Comparison of ENCODE assay signal across 2 cellular contexts in the genomic region with DNA sequence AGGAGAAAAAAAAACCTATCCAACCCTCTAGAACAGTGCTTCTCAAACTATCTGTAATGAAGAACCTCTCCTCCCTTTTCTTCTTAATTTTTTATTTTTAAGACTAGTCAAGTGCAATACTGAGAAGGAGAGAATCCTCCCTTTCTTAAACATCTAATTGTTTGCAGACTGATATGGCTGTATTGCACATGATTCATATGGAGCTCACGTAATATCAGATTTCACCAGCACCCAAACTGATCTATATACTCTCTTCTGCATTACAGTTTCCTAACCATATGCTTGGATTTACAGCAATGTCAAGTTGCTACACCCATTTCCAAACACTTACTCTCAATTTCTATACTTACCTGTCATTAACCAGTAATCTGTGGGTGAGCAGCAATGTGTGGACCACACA.
TF ChIP-seq lines count a peak whose summit lies in the region.

No MANE protein-coding gene starts in this region.

TF ChIP-seq in GM23338, 12 proteins besides CTCF, POLR2A, EP300 and RAD21 (continues in another document):
- TF ChIP-seq, protein P1, sequence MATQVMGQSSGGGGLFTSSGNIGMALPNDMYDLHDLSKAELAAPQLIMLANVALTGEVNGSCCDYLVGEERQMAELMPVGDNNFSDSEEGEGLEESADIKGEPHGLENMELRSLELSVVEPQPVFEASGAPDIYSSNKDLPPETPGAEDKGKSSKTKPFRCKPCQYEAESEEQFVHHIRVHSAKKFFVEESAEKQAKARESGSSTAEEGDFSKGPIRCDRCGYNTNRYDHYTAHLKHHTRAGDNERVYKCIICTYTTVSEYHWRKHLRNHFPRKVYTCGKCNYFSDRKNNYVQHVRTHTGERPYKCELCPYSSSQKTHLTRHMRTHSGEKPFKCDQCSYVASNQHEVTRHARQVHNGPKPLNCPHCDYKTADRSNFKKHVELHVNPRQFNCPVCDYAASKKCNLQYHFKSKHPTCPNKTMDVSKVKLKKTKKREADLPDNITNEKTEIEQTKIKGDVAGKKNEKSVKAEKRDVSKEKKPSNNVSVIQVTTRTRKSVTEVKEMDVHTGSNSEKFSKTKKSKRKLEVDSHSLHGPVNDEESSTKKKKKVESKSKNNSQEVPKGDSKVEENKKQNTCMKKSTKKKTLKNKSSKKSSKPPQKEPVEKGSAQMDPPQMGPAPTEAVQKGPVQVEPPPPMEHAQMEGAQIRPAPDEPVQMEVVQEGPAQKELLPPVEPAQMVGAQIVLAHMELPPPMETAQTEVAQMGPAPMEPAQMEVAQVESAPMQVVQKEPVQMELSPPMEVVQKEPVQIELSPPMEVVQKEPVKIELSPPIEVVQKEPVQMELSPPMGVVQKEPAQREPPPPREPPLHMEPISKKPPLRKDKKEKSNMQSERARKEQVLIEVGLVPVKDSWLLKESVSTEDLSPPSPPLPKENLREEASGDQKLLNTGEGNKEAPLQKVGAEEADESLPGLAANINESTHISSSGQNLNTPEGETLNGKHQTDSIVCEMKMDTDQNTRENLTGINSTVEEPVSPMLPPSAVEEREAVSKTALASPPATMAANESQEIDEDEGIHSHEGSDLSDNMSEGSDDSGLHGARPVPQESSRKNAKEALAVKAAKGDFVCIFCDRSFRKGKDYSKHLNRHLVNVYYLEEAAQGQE (IDR thresholded peaks at IDR 0.05; ENCODE audit: unreplicated experiment) = no peak
- TF ChIP-seq, protein P2, sequence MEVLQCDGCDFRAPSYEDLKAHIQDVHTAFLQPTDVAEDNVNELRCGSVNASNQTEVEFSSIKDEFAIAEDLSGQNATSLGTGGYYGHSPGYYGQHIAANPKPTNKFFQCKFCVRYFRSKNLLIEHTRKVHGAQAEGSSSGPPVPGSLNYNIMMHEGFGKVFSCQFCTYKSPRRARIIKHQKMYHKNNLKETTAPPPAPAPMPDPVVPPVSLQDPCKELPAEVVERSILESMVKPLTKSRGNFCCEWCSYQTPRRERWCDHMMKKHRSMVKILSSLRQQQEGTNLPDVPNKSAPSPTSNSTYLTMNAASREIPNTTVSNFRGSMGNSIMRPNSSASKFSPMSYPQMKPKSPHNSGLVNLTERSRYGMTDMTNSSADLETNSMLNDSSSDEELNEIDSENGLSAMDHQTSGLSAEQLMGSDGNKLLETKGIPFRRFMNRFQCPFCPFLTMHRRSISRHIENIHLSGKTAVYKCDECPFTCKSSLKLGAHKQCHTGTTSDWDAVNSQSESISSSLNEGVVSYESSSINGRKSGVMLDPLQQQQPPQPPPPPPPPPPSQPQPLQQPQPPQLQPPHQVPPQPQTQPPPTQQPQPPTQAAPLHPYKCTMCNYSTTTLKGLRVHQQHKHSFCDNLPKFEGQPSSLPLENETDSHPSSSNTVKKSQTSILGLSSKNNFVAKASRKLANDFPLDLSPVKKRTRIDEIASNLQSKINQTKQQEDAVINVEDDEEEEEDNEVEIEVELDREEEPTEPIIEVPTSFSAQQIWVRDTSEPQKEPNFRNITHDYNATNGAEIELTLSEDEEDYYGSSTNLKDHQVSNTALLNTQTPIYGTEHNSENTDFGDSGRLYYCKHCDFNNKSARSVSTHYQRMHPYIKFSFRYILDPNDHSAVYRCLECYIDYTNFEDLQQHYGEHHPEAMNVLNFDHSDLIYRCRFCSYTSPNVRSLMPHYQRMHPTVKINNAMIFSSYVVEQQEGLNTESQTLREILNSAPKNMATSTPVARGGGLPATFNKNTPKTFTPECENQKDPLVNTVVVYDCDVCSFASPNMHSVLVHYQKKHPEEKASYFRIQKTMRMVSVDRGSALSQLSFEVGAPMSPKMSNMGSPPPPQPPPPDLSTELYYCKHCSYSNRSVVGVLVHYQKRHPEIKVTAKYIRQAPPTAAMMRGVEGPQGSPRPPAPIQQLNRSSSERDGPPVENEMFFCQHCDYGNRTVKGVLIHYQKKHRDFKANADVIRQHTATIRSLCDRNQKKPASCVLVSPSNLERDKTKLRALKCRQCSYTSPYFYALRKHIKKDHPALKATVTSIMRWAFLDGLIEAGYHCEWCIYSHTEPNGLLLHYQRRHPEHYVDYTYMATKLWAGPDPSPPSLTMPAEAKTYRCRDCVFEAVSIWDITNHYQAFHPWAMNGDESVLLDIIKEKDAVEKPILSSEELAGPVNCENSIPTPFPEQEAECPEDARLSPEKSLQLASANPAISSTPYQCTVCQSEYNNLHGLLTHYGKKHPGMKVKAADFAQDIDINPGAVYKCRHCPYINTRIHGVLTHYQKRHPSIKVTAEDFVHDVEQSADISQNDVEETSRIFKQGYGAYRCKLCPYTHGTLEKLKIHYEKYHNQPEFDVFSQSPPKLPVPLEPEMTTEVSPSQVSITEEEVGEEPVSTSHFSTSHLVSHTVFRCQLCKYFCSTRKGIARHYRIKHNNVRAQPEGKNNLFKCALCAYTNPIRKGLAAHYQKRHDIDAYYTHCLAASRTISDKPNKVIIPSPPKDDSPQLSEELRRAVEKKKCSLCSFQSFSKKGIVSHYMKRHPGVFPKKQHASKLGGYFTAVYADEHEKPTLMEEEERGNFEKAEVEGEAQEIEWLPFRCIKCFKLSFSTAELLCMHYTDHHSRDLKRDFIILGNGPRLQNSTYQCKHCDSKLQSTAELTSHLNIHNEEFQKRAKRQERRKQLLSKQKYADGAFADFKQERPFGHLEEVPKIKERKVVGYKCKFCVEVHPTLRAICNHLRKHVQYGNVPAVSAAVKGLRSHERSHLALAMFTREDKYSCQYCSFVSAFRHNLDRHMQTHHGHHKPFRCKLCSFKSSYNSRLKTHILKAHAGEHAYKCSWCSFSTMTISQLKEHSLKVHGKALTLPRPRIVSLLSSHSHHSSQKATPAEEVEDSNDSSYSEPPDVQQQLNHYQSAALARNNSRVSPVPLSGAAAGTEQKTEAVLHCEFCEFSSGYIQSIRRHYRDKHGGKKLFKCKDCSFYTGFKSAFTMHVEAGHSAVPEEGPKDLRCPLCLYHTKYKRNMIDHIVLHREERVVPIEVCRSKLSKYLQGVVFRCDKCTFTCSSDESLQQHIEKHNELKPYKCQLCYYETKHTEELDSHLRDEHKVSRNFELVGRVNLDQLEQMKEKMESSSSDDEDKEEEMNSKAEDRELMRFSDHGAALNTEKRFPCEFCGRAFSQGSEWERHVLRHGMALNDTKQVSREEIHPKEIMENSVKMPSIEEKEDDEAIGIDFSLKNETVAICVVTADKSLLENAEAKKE (CRISPR knock-in tag; IDR thresholded peaks at IDR 0.05) = no peak
- no peak for TF ChIP-seq ZNF114 (CRISPR knock-in tag; IDR thresholded peaks at IDR 0.05)
- TF ChIP-seq EZH2phosphoT487 (IDR thresholded peaks at IDR 0.05; ENCODE audit: unreplicated experiment) = no peak
- no peak for TF ChIP-seq STAT1 (IDR thresholded peaks at IDR 0.05; ENCODE audit: unreplicated experiment)
- no peak for TF ChIP-seq POLR2AphosphoS5 (IDR thresholded peaks at IDR 0.05; ENCODE audit: low read depth)
- TF ChIP-seq EZH2 (IDR thresholded peaks at IDR 0.05; ENCODE audit: low read depth, unreplicated experiment) = no peak
- no peak for TF ChIP-seq NANOG (IDR thresholded peaks at IDR 0.05; ENCODE audit: borderline replicate concordance)
- TF ChIP-seq CREB1 (CRISPR knock-in tag; IDR thresholded peaks at IDR 0.05; ENCODE audit: low read depth) = no peak
- TF ChIP-seq JUNB (IDR thresholded peaks at IDR 0.05; ENCODE audit: unreplicated experiment) = no peak
- no peak for TF ChIP-seq ZNF331 (CRISPR knock-in tag; IDR thresholded peaks at IDR 0.05; ENCODE audit: low read depth)

TF ChIP-seq in IMR-90, 13 proteins besides CTCF, POLR2A, EP300 and RAD21:
- TF ChIP-seq, protein P3, sequence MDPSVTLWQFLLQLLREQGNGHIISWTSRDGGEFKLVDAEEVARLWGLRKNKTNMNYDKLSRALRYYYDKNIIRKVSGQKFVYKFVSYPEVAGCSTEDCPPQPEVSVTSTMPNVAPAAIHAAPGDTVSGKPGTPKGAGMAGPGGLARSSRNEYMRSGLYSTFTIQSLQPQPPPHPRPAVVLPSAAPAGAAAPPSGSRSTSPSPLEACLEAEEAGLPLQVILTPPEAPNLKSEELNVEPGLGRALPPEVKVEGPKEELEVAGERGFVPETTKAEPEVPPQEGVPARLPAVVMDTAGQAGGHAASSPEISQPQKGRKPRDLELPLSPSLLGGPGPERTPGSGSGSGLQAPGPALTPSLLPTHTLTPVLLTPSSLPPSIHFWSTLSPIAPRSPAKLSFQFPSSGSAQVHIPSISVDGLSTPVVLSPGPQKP (IDR thresholded peaks at IDR 0.05; ENCODE audit: borderline replicate concordance, low read depth, low read length) = no peak
- TF ChIP-seq CEBPB (IDR thresholded peaks at IDR 0.05; ENCODE audit: low read depth, low read length) = peak; percentile 56
TF ChIP-seq in IMR-90: peak in this region for 1.
